In genomic region chr4:112411781-112412281, GRCh38 we compare ENCODE assay signal across 25 cellular contexts.
DNase-seq lines count a peak whose midpoint lies in the region; ATAC-seq and TF ChIP-seq lines count a peak whose summit lies in the region.
"Had no signal": no experiment of that assay in that cellular context is flagged by ENCODE, and none has a peak within 500 bp of the region (broad histone marks: within the 10 kb centered on the region; RNA-seq: fewer than 3 reads in every experiment).

No MANE protein-coding gene starts in this region.

- DNase-seq in Right ventricle myocardium inferior (ENCODE audit: missing footprints), result peak; percentile 39
- no peak for DNase-seq in right atrium auricular region (ENCODE audit: low spot score)
- peak; percentile 51 for DNase-seq in astrocyte of the hippocampus (ENCODE audit: low read depth, low spot score)
- DNase-seq in putamen (ENCODE audit: low spot score), result peak; percentile 16
- DNase-seq in activated CD4-positive, CD25-positive, alpha-beta regulatory T cell treated with anti-CD3 and anti-CD28 coated beads, Interleukin-2, amount 50 U/mL, for 72 hours, result no peak
- no peak for DNase-seq in COLO829 (ENCODE audit: low spot score)
- DNase-seq: activated CD4-positive, alpha-beta memory T cell treated with anti-CD3 and anti-CD28 coated beads for 36 hours; activated CD4-positive, CD25-positive, alpha-beta regulatory T cell; activated CD8-positive, alpha-beta memory T cell treated with anti-CD3 and anti-CD28 coated beads, Interleukin-2, amount 50 U/mL, for 4 hours; activated naive CD4-positive, alpha-beta T cell treated with anti-CD3 and anti-CD28 coated beads, Interleukin-2, amount 50 U/mL, for 16 hours; CD4-positive, alpha-beta T cell; dorsolateral prefrontal cortex; GOT3; naive B cell; NCI-H1105; NCI-H187 treated with DMSO at 0.1 percent for 48 hours; NCI-H2227 treated with DMSO at 0.1 percent for 48 hours; NCI-H69; Peyer's patch; stimulated activated naive CD8-positive, alpha-beta T cell treated with anti-CD3 and anti-CD28 coated beads, Interleukin-15, amount 100 ng/mL, for 72 hours had no signal

- TF ChIP-seq CTCF in right atrium auricular region (IDR thresholded peaks at IDR 0.05), result no peak

- ATAC-seq in Right ventricle myocardium inferior (no peak), HG03354 (IDR thresholded peaks at IDR 0.05; ENCODE audit: poor library complexity, severe bottlenecking, unreplicated experiment) (no peak)
- ATAC-seq: left lobe of liver; stimulated activated naive CD8-positive, alpha-beta T cell treated with anti-CD3 and anti-CD28 coated beads, Interleukin-15, amount 100 ng/mL, for 72 hours had no signal

- no peak overlapping the region for H3K9ac ChIP-seq in iPS-18a (ENCODE audit: low read length)

- peaks cover 6% of the 10 kb centered on the region for H3K36me3 ChIP-seq in right atrium auricular region
- H3K36me3 ChIP-seq in iPS-18a (ENCODE audit: control insufficient read depth, low read depth, low read length), result no peaks in the 10 kb centered on the region

- H3K4me3 ChIP-seq in right atrium auricular region, result no peak overlapping the region
- peak overlapping the region; percentile 42 for H3K4me3 ChIP-seq in iPS-18a (ENCODE audit: low read length)
- H3K4me3 ChIP-seq: Peyer's patch, skin epidermis, thyroid gland had no signal

- no peaks in the 10 kb centered on the region for H3K4me1 ChIP-seq in right atrium auricular region
- peaks cover 12% of the 10 kb centered on the region for H3K4me1 ChIP-seq in iPS-18a (ENCODE audit: control insufficient read depth, low read depth, low read length)
- H3K4me1 ChIP-seq: Peyer's patch, thyroid gland had no signal

- H3K9me3 ChIP-seq in right atrium auricular region (no peaks in the 10 kb centered on the region), iPS-18a (ENCODE audit: control insufficient read depth, low read depth, low read length) (no peaks in the 10 kb centered on the region)
- H3K9me3 ChIP-seq: Peyer's patch, thyroid gland had no signal

- H3K27ac ChIP-seq in right atrium auricular region, result no peak overlapping the region
- no peak overlapping the region for H3K27ac ChIP-seq in iPS-18a (ENCODE audit: low read length)
- H3K27ac ChIP-seq: dorsolateral prefrontal cortex, Peyer's patch, skin epidermis, thyroid gland had no signal

- intact Hi-C loops in Right ventricle myocardium inferior (cut with DNase I), result no loop called here

- H3K27me3 ChIP-seq in right atrium auricular region (no peaks in the 10 kb centered on the region), iPS-18a (ENCODE audit: control insufficient read depth, insufficient read depth, low read length) (peaks cover 5% of the 10 kb centered on the region)
- H3K27me3 ChIP-seq: Peyer's patch, thyroid gland had no signal

Comparison
In these comparisons a context has a peak if more than half of its experiments do, and no peak if none do; other contexts are left out.
1. DNase-seq: peak in Right ventricle myocardium inferior (single experiment), astrocyte of the hippocampus (single experiment) and putamen (single experiment); none in right atrium auricular region (single experiment), activated CD4-positive, CD25-positive, alpha-beta regulatory T cell treated with anti-CD3 and anti-CD28 coated beads, Interleukin-2, amount 50 U/mL, for 72 hours (single experiment) and COLO829 (single experiment).